1 cellular context compared by ENCODE assay signal in the genomic region with DNA sequence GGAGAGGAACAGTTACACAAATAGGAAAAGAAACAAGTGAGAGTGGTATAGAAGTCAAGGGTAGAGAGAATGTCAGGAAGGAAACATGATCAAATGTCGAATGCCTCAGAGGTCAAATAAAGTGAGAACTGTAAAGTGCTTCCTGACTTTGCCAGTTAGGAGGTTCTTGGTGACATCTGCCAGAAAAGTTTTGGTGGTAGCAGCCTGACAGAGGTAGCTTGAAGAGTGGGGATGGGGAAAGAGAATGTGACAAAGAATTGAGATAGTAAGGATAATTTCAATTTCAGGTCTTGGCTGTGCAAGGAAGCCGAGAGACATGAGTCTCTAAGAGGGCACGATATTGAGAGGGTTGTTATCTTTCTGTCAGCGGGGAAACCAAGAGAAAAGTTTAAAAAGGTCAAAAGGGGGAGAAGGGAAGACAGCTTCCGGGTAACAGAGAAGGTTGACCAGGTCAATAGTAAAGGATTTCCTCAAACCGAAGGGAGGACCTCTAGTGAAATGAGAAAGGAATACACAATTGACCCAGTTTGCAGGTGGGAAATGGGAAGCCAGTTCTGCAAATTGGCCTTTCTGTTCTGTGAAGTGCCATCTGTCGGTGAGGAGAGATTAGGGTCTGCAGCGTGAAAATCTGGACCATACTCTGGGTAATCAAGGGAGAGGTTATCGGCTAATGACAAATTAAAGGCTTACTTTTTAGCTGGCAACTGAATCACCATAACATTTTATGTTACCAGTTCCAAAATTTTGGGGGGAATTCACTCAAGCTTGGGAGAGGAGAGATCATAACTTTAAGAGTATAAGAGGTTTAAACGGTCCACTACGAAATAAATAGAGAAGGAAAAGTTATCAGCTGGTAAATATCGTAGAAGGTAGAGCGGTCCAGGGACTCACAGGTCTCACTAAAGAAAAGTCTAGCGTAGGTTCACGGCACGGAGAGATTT.
TF ChIP-seq lines count a peak whose summit lies in the region.

No MANE protein-coding gene starts in this region.

TF ChIP-seq in HepG2, 621 proteins besides CTCF, POLR2A, EP300 and RAD21 (continues in another document):
- TF ChIP-seq SKI (IDR thresholded peaks at IDR 0.05; ENCODE audit: partially characterized antibody): no peak
- TF ChIP-seq ZNF703 (CRISPR knock-in tag; IDR thresholded peaks at IDR 0.05; ENCODE audit: borderline replicate concordance): no peak
- TF ChIP-seq BCL6 (CRISPR knock-in tag; IDR thresholded peaks at IDR 0.05): no peak
- TF ChIP-seq GABPB1 (CRISPR knock-in tag; IDR thresholded peaks at IDR 0.05): peak; percentile 69; the same call in 1 of the 2 replicates
- TF ChIP-seq ZNF570 (CRISPR knock-in tag; IDR thresholded peaks at IDR 0.05; ENCODE audit: borderline replicate concordance): no peak
- no peak for TF ChIP-seq TEAD2 (CRISPR knock-in tag; IDR thresholded peaks at IDR 0.05)
- TF ChIP-seq, protein P1, sequence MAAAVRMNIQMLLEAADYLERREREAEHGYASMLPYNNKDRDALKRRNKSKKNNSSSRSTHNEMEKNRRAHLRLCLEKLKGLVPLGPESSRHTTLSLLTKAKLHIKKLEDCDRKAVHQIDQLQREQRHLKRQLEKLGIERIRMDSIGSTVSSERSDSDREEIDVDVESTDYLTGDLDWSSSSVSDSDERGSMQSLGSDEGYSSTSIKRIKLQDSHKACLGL (CRISPR knock-in tag; IDR thresholded peaks at IDR 0.05): no peak
- no peak for TF ChIP-seq GATA4 (IDR thresholded peaks at IDR 0.05; ENCODE audit: borderline replicate concordance, low read depth)
- no peak for TF ChIP-seq NFYC (CRISPR knock-in tag; IDR thresholded peaks at IDR 0.05)
- TF ChIP-seq XBP1 (CRISPR knock-in tag; IDR thresholded peaks at IDR 0.05): no peak
- TF ChIP-seq ZBTB21 (CRISPR knock-in tag; IDR thresholded peaks at IDR 0.05): no peak
- TF ChIP-seq ZNF839 (CRISPR knock-in tag; IDR thresholded peaks at IDR 0.05; ENCODE audit: borderline replicate concordance): no peak
- TF ChIP-seq, protein P2, sequence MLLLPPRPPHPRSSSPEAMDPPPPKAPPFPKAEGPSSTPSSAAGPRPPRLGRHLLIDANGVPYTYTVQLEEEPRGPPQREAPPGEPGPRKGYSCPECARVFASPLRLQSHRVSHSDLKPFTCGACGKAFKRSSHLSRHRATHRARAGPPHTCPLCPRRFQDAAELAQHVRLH (CRISPR knock-in tag; IDR thresholded peaks at IDR 0.05; ENCODE audit: borderline replicate concordance, low read depth): 0 out of 2 replicates have a peak, but pooled peaks have one; percentile 15
- no peak for TF ChIP-seq ZNF160 (CRISPR knock-in tag; IDR thresholded peaks at IDR 0.05)
- TF ChIP-seq ZNF761 (CRISPR knock-in tag; conservative IDR thresholded peaks at IDR 0.05): no peak
- TF ChIP-seq ARNT2 (CRISPR knock-in tag; IDR thresholded peaks at IDR 0.05; ENCODE audit: low read depth): no peak
- no peak for TF ChIP-seq ZNF749 (CRISPR knock-in tag; IDR thresholded peaks at IDR 0.05; ENCODE audit: borderline replicate concordance)
- TF ChIP-seq, protein P3, sequence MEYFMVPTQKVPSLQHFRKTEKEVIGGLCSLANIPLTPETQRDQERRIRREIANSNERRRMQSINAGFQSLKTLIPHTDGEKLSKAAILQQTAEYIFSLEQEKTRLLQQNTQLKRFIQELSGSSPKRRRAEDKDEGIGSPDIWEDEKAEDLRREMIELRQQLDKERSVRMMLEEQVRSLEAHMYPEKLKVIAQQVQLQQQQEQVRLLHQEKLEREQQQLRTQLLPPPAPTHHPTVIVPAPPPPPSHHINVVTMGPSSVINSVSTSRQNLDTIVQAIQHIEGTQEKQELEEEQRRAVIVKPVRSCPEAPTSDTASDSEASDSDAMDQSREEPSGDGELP (IDR thresholded peaks at IDR 0.05; ENCODE audit: borderline replicate concordance, low read depth): no peak; the same call in 1 of the 2 replicates
- TF ChIP-seq CEBPG (CRISPR knock-in tag; IDR thresholded peaks at IDR 0.05): no peak
- TF ChIP-seq ZNF101 (CRISPR knock-in tag; IDR thresholded peaks at IDR 0.05; ENCODE audit: borderline replicate concordance, low read depth): no peak
- peak; percentile 14; the same call in 1 of the 2 replicates for TF ChIP-seq ZSCAN9 (CRISPR knock-in tag; IDR thresholded peaks at IDR 0.05; ENCODE audit: borderline replicate concordance)
- TF ChIP-seq, protein P4, sequence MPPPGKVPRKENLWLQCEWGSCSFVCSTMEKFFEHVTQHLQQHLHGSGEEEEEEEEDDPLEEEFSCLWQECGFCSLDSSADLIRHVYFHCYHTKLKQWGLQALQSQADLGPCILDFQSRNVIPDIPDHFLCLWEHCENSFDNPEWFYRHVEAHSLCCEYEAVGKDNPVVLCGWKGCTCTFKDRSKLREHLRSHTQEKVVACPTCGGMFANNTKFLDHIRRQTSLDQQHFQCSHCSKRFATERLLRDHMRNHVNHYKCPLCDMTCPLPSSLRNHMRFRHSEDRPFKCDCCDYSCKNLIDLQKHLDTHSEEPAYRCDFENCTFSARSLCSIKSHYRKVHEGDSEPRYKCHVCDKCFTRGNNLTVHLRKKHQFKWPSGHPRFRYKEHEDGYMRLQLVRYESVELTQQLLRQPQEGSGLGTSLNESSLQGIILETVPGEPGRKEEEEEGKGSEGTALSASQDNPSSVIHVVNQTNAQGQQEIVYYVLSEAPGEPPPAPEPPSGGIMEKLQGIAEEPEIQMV (CRISPR knock-in tag; IDR thresholded peaks at IDR 0.05; ENCODE audit: low read depth): no peak
- TF ChIP-seq ELF4 (CRISPR knock-in tag; IDR thresholded peaks at IDR 0.05; ENCODE audit: borderline replicate concordance): no peak
- TF ChIP-seq MEIS2 (CRISPR knock-in tag; IDR thresholded peaks at IDR 0.05): 0 out of 2 replicates have a peak, but pooled peaks have one; percentile 40
- no peak for TF ChIP-seq ZNF746 (CRISPR knock-in tag; IDR thresholded peaks at IDR 0.05)
- no peak for TF ChIP-seq SETDB1 (CRISPR knock-in tag; IDR thresholded peaks at IDR 0.05; ENCODE audit: borderline replicate concordance)
- no peak for TF ChIP-seq GPN1 (CRISPR knock-in tag; IDR thresholded peaks at IDR 0.05; ENCODE audit: borderline replicate concordance)
- TF ChIP-seq, protein P5, sequence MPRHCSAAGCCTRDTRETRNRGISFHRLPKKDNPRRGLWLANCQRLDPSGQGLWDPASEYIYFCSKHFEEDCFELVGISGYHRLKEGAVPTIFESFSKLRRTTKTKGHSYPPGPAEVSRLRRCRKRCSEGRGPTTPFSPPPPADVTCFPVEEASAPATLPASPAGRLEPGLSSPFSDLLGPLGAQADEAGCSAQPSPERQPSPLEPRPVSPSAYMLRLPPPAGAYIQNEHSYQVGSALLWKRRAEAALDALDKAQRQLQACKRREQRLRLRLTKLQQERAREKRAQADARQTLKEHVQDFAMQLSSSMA (CRISPR knock-in tag; IDR thresholded peaks at IDR 0.05): no peak
- TF ChIP-seq, protein P6, sequence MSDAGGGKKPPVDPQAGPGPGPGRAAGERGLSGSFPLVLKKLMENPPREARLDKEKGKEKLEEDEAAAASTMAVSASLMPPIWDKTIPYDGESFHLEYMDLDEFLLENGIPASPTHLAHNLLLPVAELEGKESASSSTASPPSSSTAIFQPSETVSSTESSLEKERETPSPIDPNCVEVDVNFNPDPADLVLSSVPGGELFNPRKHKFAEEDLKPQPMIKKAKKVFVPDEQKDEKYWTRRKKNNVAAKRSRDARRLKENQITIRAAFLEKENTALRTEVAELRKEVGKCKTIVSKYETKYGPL (CRISPR knock-in tag; IDR thresholded peaks at IDR 0.05): no peak
- no peak for TF ChIP-seq GZF1 (CRISPR knock-in tag; IDR thresholded peaks at IDR 0.05)
- TF ChIP-seq, protein P7, sequence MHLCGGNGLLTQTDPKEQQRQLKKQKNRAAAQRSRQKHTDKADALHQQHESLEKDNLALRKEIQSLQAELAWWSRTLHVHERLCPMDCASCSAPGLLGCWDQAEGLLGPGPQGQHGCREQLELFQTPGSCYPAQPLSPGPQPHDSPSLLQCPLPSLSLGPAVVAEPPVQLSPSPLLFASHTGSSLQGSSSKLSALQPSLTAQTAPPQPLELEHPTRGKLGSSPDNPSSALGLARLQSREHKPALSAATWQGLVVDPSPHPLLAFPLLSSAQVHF (CRISPR knock-in tag; IDR thresholded peaks at IDR 0.05): no peak
- no peak for TF ChIP-seq ZNF552 (CRISPR knock-in tag; IDR thresholded peaks at IDR 0.05; ENCODE audit: borderline replicate concordance)
- no peak for TF ChIP-seq ZNF713 (CRISPR knock-in tag; IDR thresholded peaks at IDR 0.05)
- no peak for TF ChIP-seq NBN (conservative IDR thresholded peaks at IDR 0.05)
- no peak for TF ChIP-seq NFYB (CRISPR knock-in tag; IDR thresholded peaks at IDR 0.05)
- TF ChIP-seq, protein P8, sequence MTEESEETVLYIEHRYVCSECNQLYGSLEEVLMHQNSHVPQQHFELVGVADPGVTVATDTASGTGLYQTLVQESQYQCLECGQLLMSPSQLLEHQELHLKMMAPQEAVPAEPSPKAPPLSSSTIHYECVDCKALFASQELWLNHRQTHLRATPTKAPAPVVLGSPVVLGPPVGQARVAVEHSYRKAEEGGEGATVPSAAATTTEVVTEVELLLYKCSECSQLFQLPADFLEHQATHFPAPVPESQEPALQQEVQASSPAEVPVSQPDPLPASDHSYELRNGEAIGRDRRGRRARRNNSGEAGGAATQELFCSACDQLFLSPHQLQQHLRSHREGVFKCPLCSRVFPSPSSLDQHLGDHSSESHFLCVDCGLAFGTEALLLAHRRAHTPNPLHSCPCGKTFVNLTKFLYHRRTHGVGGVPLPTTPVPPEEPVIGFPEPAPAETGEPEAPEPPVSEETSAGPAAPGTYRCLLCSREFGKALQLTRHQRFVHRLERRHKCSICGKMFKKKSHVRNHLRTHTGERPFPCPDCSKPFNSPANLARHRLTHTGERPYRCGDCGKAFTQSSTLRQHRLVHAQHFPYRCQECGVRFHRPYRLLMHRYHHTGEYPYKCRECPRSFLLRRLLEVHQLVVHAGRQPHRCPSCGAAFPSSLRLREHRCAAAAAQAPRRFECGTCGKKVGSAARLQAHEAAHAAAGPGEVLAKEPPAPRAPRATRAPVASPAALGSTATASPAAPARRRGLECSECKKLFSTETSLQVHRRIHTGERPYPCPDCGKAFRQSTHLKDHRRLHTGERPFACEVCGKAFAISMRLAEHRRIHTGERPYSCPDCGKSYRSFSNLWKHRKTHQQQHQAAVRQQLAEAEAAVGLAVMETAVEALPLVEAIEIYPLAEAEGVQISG (CRISPR knock-in tag; IDR thresholded peaks at IDR 0.05): peak; percentile 60
- TF ChIP-seq, protein P9, sequence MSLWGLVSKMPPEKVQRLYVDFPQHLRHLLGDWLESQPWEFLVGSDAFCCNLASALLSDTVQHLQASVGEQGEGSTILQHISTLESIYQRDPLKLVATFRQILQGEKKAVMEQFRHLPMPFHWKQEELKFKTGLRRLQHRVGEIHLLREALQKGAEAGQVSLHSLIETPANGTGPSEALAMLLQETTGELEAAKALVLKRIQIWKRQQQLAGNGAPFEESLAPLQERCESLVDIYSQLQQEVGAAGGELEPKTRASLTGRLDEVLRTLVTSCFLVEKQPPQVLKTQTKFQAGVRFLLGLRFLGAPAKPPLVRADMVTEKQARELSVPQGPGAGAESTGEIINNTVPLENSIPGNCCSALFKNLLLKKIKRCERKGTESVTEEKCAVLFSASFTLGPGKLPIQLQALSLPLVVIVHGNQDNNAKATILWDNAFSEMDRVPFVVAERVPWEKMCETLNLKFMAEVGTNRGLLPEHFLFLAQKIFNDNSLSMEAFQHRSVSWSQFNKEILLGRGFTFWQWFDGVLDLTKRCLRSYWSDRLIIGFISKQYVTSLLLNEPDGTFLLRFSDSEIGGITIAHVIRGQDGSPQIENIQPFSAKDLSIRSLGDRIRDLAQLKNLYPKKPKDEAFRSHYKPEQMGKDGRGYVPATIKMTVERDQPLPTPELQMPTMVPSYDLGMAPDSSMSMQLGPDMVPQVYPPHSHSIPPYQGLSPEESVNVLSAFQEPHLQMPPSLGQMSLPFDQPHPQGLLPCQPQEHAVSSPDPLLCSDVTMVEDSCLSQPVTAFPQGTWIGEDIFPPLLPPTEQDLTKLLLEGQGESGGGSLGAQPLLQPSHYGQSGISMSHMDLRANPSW (CRISPR knock-in tag; IDR thresholded peaks at IDR 0.05; ENCODE audit: borderline replicate concordance): no peak
- no peak for TF ChIP-seq IKZF4 (CRISPR knock-in tag; IDR thresholded peaks at IDR 0.05; ENCODE audit: borderline replicate concordance, low read depth, not compliant biosample characterization)
- TF ChIP-seq ZNF709 (CRISPR knock-in tag; IDR thresholded peaks at IDR 0.05): no peak
- TF ChIP-seq MLLT10 (CRISPR knock-in tag; IDR thresholded peaks at IDR 0.05): no peak
- no peak for TF ChIP-seq PHF5A (CRISPR knock-in tag; IDR thresholded peaks at IDR 0.05; ENCODE audit: low read depth, unreplicated experiment)
- no peak for TF ChIP-seq ZNF253 (CRISPR knock-in tag; IDR thresholded peaks at IDR 0.05; ENCODE audit: borderline replicate concordance)
- no peak for TF ChIP-seq HDAC6 (IDR thresholded peaks at IDR 0.05; ENCODE audit: low read depth, low read length)
- peak; percentile 54; the same call in 1 of the 2 replicates for TF ChIP-seq GATAD1 (CRISPR knock-in tag; IDR thresholded peaks at IDR 0.05)
- TF ChIP-seq ZNF3 (CRISPR knock-in tag; IDR thresholded peaks at IDR 0.05): no peak; the same call in 1 of the 2 replicates
- no peak for TF ChIP-seq ZFX (CRISPR knock-in tag; IDR thresholded peaks at IDR 0.05; ENCODE audit: low read depth)
- TF ChIP-seq SP140L (CRISPR knock-in tag; IDR thresholded peaks at IDR 0.05; ENCODE audit: borderline replicate concordance): no peak
- TF ChIP-seq FOXK2 (IDR thresholded peaks at IDR 0.05): no peak
- no peak for TF ChIP-seq NFE2L1 (CRISPR knock-in tag; IDR thresholded peaks at IDR 0.05; ENCODE audit: borderline replicate concordance)
- TF ChIP-seq ZNF224 (CRISPR knock-in tag; IDR thresholded peaks at IDR 0.05): no peak
- no peak for TF ChIP-seq ZNF33B (CRISPR knock-in tag; IDR thresholded peaks at IDR 0.05)
- TF ChIP-seq HNF4G (IDR thresholded peaks at IDR 0.05; ENCODE audit: borderline replicate concordance, low read depth, low read length): no peak
- TF ChIP-seq HNF4G (CRISPR knock-in tag; IDR thresholded peaks at IDR 0.05; ENCODE audit: borderline replicate concordance, low read depth): no peak
- TF ChIP-seq, protein P10, sequence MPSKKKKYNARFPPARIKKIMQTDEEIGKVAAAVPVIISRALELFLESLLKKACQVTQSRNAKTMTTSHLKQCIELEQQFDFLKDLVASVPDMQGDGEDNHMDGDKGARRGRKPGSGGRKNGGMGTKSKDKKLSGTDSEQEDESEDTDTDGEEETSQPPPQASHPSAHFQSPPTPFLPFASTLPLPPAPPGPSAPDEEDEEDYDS (CRISPR knock-in tag; IDR thresholded peaks at IDR 0.05): peak; percentile 29
- TF ChIP-seq, protein P11, sequence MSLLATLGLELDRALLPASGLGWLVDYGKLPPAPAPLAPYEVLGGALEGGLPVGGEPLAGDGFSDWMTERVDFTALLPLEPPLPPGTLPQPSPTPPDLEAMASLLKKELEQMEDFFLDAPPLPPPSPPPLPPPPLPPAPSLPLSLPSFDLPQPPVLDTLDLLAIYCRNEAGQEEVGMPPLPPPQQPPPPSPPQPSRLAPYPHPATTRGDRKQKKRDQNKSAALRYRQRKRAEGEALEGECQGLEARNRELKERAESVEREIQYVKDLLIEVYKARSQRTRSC (CRISPR knock-in tag; IDR thresholded peaks at IDR 0.05; ENCODE audit: low read depth): no peak
- TF ChIP-seq HIVEP1 (CRISPR knock-in tag; IDR thresholded peaks at IDR 0.05): no peak
